Comparison of ENCODE assay signal across 21 cellular contexts in genomic region chr19:27865927-27866777, GRCh38.
"Had no signal": no experiment of that assay in that cellular context is flagged by ENCODE, and none has a peak within 500 bp of the region (broad histone marks: within the 10 kb centered on the region; RNA-seq: fewer than 3 reads in every experiment).

No MANE protein-coding gene starts in this region.

- H3K9me3 ChIP-seq: gastrocnemius medialis, ovary, psoas muscle, testis had no signal

- ATAC-seq: gastrocnemius medialis; left cardiac atrium; left lung; natural killer cell; psoas muscle; right cardiac atrium; stimulated activated effector memory CD8-positive, alpha-beta T cell treated with anti-CD3 and anti-CD28 coated beads, Interleukin-12 subunit alpha, Interleukin-12 subunit beta, amount 100 ng/mL, for 72 hours had no signal

- H3K36me3 ChIP-seq: gastrocnemius medialis, left lung, ovary, sigmoid colon, stomach, tibial artery had no signal

- DNase-seq: dorsolateral prefrontal cortex; effector CD4-positive, alpha-beta T cell; foreskin fibroblast; gastrocnemius medialis; left cardiac atrium; left lung; mesendoderm; natural killer cell; occipital lobe; ovary; posterior cingulate gyrus; psoas muscle; right cardiac atrium; sigmoid colon; stimulated activated CD4-positive, alpha-beta T cell treated with anti-CD3 and anti-CD28 coated beads, Interleukin-2, amount 100 ng/mL, for 24 hours; stimulated activated CD4-positive, alpha-beta T cell treated with anti-CD3 and anti-CD28 coated beads, Interleukin-4, amount 100 ng/mL, for 24 hours; stimulated activated naive CD4-positive, alpha-beta T cell treated with Interleukin-2 at 50 U/mL for 16 hours; stomach; testis; tibial artery had no signal

- H3K4me3 ChIP-seq: dorsolateral prefrontal cortex, gastrocnemius medialis, left lung, ovary, psoas muscle, sigmoid colon, stomach, testis, tibial artery had no signal

- H3K4me1 ChIP-seq: gastrocnemius medialis, left lung, psoas muscle, sigmoid colon, stomach, testis, tibial artery had no signal

- H3K27ac ChIP-seq: gastrocnemius medialis, left lung, ovary, psoas muscle, sigmoid colon, stomach, testis, tibial artery had no signal

- H3K27me3 ChIP-seq: dorsolateral prefrontal cortex, gastrocnemius medialis, left lung, ovary, sigmoid colon, stomach, testis, tibial artery had no signal
